ENCODE assay signal across 25 cellular contexts in genomic region chr12:47244730-47245285, GRCh38.
"Had no signal": no experiment of that assay in that cellular context is flagged by ENCODE, and none has a peak within 500 bp of the region (broad histone marks: within the 10 kb centered on the region; RNA-seq: fewer than 3 reads in every experiment).

No MANE protein-coding gene starts in this region.

- H3K9me3 ChIP-seq: left lung, right atrium auricular region, stomach, suprapubic skin had no signal

- DNase-seq: activated CD4-positive, alpha-beta T cell treated with anti-CD3 and anti-CD28 coated beads, Interleukin-2, amount 50 U/mL, for 1 hour; activated CD4-positive, CD25-positive, alpha-beta regulatory T cell treated with anti-CD3 and anti-CD28 coated beads, Interleukin-2, amount 50 U/mL, for 72 hours; activated CD8-positive, alpha-beta T cell treated with anti-CD3 and anti-CD28 coated beads, Interleukin-2, amount 10 ng/mL, durations not matched to agents 7 days and 5 days; activated naive CD4-positive, alpha-beta T cell; activated T-cell treated with anti-CD3 and anti-CD28 coated beads, Interleukin-2, amount 50 U/mL, for 1 hour; aorta; caudate nucleus; dermis blood vessel endothelial cell; effector CD8-positive, alpha-beta T cell; erythroblast; foreskin keratinocyte; kidney; left lung; midbrain; stimulated activated CD4-positive, alpha-beta T cell treated with anti-CD3 and anti-CD28 coated beads, Interleukin-12 subunit alpha, Interleukin-12 subunit beta, amount 100 ng/mL, for 4 hours; stomach; WERI-Rb-1 had no signal

- H3K27ac ChIP-seq: foreskin keratinocyte, left lung, right atrium auricular region, stomach, suprapubic skin, tibial nerve, WERI-Rb-1 had no signal

- H3K36me3 ChIP-seq: left lung, right atrium auricular region, stomach, suprapubic skin, tibial nerve, WERI-Rb-1 had no signal

- H3K4me1 Mint-ChIP-seq: brain had no signal

- H3K4me3 Mint-ChIP-seq: activated CD8-positive, alpha-beta T cell treated with anti-CD3 and anti-CD28 coated beads, Interleukin-2, amount 10 ng/mL, durations not matched to agents 7 days and 5 days; brain; natural killer cell treated with Interleukin-12 subunit alpha and Interleukin-12 subunit beta and Interleukin-15 and Interleukin-18, amount 100 ng/mL, for 72 hours had no signal

- H3K27ac Mint-ChIP-seq: activated CD8-positive, alpha-beta T cell treated with anti-CD3 and anti-CD28 coated beads, Interleukin-2, amount 10 ng/mL, durations not matched to agents 7 days and 5 days; activated T-helper 2 cell treated with anti-CD3 and anti-CD28 coated beads, Interferon-gamma antibody, Interleukin-2, Interleukin-4, amounts not matched to agents 10 μg/mL and 5 μg/mL and 100 μg/mL, durations not matched to agents 14 hours and 24 hours and 36 hours; brain; natural killer cell treated with Interleukin-12 subunit alpha and Interleukin-12 subunit beta and Interleukin-15 and Interleukin-18, amount 100 ng/mL, for 72 hours; progenitor cell of endocrine pancreas had no signal

- H3K27me3 Mint-ChIP-seq: brain; natural killer cell treated with Interleukin-12 subunit alpha and Interleukin-12 subunit beta and Interleukin-15 and Interleukin-18, amount 100 ng/mL, for 72 hours; progenitor cell of endocrine pancreas had no signal

- H3K4me1 ChIP-seq: left lung, tibial nerve had no signal

- H3K9me3 Mint-ChIP-seq: activated T-helper 2 cell treated with anti-CD3 and anti-CD28 coated beads, Interferon-gamma antibody, Interleukin-2, Interleukin-4, amounts not matched to agents 10 μg/mL and 5 μg/mL and 100 μg/mL, durations not matched to agents 14 hours and 24 hours and 36 hours; natural killer cell treated with Interleukin-12 subunit alpha and Interleukin-12 subunit beta and Interleukin-15 and Interleukin-18, amount 100 ng/mL, for 72 hours had no signal

- H3K4me3 ChIP-seq: left lung, lung, right atrium auricular region, stomach, suprapubic skin, tibial nerve had no signal

- H3K36me3 Mint-ChIP-seq: brain had no signal

- H3K27me3 ChIP-seq: foreskin keratinocyte, left lung, right atrium auricular region, stomach, suprapubic skin, tibial nerve had no signal

- ATAC-seq: activated CD8-positive, alpha-beta T cell treated with anti-CD3 and anti-CD28 coated beads, Interleukin-2, amount 10 ng/mL, durations not matched to agents 7 days and 5 days; foreskin keratinocyte; left lung; natural killer cell treated with Interleukin-12 subunit alpha and Interleukin-12 subunit beta and Interleukin-15 and Interleukin-18, amount 100 ng/mL, for 72 hours had no signal
